In genomic region chr3:5766848-5767247, GRCh38 we compare ENCODE assay signal across 19 cellular contexts.
A peak's percentile ranks its signal among the peaks of the same experiment; 100 is the strongest.
DNase-seq lines count a peak whose midpoint lies in the region; ATAC-seq and TF ChIP-seq lines count a peak whose summit lies in the region.
"Had no signal": no experiment of that assay in that cellular context is flagged by ENCODE, and none has a peak within 500 bp of the region (broad histone marks: within the 10 kb centered on the region; RNA-seq: fewer than 3 reads in every experiment).

No MANE protein-coding gene starts in this region.

- TF ChIP-seq POLR2A in erythroblast (IDR thresholded peaks at IDR 0.05; ENCODE audit: low read length) = no peak

- peak; percentile 56 for DNase-seq in OCI-M1 (lab: John Stamatoyannopoulos, UW)
- peak; percentile 67 to 83 for DNase-seq in erythroblast (lab: John Stamatoyannopoulos, UW)
- no peak for DNase-seq in stimulated activated CD4-positive, alpha-beta T cell treated with anti-CD3 and anti-CD28 coated beads, Interleukin-4, amount 100 ng/mL, for 4 hours
- DNase-seq in anterior cingulate cortex (lab: John Stamatoyannopoulos, UW) = no peak
- DNase-seq: 8988T; ACHN; AML-193; C1 segment of cervical spinal cord; Caco-2; CD4-positive, CD25-positive, alpha-beta regulatory T cell; CD8-positive, alpha-beta T cell; DMS153; DND-41; H9 had no signal

- ATAC-seq in GM18867 (IDR thresholded peaks at IDR 0.05; ENCODE audit: unreplicated experiment) (peak; percentile 57), GM19351 (IDR thresholded peaks at IDR 0.05; ENCODE audit: unreplicated experiment) (no peak)
- ATAC-seq: A549; CD8-positive, alpha-beta T cell; GM23338; HCT116 had no signal

Comparison
In these comparisons a context has a peak if more than half of its experiments do, and no peak if none do; other contexts are left out.
1. DNase-seq: peak in OCI-M1 (single experiment) and erythroblast (2 of 2); none in stimulated activated CD4-positive, alpha-beta T cell treated with anti-CD3 and anti-CD28 coated beads, Interleukin-4, amount 100 ng/mL, for 4 hours (0 of 2) and anterior cingulate cortex (0 of 58).